ENCODE assay signal across 2 cellular contexts in the genomic region with DNA sequence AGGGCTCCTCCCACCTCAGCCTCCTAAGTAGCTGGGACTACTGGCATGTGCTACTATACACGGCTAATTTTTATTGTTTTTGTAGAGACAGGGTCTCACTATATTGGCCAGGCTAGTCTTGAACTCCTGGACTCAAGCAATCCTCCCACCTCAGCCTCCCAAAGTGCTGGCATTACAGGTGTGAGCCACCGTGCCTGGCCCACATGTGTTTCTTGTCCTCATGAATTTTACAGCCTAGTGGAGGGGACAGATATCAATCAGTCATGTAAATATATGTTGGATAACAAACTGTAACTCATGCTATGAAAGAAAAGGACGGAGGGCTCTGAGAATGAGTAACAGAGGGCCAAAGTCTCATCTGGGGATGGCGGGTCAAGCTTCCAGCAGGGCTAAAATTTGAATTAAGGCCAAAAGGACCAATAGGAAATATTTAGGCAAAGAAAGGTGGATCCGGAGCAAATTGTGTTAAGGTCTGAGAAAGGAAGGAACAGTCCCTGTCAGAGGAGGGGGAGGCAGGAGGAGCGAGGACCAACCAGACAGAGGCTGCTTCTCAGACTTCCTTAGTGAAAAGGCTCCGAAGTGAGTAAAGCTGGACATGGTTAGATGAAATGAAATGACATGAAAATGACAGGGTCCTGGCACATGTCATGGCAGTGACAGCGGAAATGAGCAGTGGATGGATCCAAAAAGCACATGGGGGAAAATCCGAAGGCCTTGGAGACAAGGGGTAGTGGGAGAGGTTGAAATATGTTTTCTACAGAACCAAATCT.
TF ChIP-seq lines count a peak whose summit lies in the region.

No MANE protein-coding gene starts in this region.

TF ChIP-seq in WTC11, 78 proteins besides CTCF, POLR2A, EP300 and RAD21:
- TF ChIP-seq, protein P1, sequence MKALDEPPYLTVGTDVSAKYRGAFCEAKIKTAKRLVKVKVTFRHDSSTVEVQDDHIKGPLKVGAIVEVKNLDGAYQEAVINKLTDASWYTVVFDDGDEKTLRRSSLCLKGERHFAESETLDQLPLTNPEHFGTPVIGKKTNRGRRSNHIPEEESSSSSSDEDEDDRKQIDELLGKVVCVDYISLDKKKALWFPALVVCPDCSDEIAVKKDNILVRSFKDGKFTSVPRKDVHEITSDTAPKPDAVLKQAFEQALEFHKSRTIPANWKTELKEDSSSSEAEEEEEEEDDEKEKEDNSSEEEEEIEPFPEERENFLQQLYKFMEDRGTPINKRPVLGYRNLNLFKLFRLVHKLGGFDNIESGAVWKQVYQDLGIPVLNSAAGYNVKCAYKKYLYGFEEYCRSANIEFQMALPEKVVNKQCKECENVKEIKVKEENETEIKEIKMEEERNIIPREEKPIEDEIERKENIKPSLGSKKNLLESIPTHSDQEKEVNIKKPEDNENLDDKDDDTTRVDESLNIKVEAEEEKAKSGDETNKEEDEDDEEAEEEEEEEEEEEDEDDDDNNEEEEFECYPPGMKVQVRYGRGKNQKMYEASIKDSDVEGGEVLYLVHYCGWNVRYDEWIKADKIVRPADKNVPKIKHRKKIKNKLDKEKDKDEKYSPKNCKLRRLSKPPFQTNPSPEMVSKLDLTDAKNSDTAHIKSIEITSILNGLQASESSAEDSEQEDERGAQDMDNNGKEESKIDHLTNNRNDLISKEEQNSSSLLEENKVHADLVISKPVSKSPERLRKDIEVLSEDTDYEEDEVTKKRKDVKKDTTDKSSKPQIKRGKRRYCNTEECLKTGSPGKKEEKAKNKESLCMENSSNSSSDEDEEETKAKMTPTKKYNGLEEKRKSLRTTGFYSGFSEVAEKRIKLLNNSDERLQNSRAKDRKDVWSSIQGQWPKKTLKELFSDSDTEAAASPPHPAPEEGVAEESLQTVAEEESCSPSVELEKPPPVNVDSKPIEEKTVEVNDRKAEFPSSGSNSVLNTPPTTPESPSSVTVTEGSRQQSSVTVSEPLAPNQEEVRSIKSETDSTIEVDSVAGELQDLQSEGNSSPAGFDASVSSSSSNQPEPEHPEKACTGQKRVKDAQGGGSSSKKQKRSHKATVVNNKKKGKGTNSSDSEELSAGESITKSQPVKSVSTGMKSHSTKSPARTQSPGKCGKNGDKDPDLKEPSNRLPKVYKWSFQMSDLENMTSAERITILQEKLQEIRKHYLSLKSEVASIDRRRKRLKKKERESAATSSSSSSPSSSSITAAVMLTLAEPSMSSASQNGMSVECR (CRISPR knock-in tag; IDR thresholded peaks at IDR 0.05; ENCODE audit: borderline replicate concordance): no peak
- TF ChIP-seq, protein P2, sequence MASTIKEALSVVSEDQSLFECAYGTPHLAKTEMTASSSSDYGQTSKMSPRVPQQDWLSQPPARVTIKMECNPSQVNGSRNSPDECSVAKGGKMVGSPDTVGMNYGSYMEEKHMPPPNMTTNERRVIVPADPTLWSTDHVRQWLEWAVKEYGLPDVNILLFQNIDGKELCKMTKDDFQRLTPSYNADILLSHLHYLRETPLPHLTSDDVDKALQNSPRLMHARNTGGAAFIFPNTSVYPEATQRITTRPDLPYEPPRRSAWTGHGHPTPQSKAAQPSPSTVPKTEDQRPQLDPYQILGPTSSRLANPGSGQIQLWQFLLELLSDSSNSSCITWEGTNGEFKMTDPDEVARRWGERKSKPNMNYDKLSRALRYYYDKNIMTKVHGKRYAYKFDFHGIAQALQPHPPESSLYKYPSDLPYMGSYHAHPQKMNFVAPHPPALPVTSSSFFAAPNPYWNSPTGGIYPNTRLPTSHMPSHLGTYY (CRISPR knock-in tag; IDR thresholded peaks at IDR 0.05): no peak
- TF ChIP-seq NR3C1 (CRISPR knock-in tag; conservative IDR thresholded peaks at IDR 0.05; ENCODE audit: low read depth) (no peak), ZNF416 (CRISPR knock-in tag; IDR thresholded peaks at IDR 0.05) (no peak)
- TF ChIP-seq, protein P3, sequence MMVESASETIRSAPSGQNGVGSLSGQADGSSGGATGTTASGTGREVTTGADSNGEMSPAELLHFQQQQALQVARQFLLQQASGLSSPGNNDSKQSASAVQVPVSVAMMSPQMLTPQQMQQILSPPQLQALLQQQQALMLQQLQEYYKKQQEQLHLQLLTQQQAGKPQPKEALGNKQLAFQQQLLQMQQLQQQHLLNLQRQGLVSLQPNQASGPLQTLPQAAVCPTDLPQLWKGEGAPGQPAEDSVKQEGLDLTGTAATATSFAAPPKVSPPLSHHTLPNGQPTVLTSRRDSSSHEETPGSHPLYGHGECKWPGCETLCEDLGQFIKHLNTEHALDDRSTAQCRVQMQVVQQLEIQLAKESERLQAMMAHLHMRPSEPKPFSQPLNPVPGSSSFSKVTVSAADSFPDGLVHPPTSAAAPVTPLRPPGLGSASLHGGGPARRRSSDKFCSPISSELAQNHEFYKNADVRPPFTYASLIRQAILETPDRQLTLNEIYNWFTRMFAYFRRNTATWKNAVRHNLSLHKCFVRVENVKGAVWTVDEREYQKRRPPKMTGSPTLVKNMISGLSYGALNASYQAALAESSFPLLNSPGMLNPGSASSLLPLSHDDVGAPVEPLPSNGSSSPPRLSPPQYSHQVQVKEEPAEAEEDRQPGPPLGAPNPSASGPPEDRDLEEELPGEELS (CRISPR knock-in tag; IDR thresholded peaks at IDR 0.05): no peak

TF ChIP-seq in HepG2, 621 proteins besides CTCF, POLR2A, EP300 and RAD21 (continues in another document):
- TF ChIP-seq, protein P4, sequence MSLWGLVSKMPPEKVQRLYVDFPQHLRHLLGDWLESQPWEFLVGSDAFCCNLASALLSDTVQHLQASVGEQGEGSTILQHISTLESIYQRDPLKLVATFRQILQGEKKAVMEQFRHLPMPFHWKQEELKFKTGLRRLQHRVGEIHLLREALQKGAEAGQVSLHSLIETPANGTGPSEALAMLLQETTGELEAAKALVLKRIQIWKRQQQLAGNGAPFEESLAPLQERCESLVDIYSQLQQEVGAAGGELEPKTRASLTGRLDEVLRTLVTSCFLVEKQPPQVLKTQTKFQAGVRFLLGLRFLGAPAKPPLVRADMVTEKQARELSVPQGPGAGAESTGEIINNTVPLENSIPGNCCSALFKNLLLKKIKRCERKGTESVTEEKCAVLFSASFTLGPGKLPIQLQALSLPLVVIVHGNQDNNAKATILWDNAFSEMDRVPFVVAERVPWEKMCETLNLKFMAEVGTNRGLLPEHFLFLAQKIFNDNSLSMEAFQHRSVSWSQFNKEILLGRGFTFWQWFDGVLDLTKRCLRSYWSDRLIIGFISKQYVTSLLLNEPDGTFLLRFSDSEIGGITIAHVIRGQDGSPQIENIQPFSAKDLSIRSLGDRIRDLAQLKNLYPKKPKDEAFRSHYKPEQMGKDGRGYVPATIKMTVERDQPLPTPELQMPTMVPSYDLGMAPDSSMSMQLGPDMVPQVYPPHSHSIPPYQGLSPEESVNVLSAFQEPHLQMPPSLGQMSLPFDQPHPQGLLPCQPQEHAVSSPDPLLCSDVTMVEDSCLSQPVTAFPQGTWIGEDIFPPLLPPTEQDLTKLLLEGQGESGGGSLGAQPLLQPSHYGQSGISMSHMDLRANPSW (CRISPR knock-in tag; IDR thresholded peaks at IDR 0.05; ENCODE audit: borderline replicate concordance): no peak
- TF ChIP-seq, protein P5, sequence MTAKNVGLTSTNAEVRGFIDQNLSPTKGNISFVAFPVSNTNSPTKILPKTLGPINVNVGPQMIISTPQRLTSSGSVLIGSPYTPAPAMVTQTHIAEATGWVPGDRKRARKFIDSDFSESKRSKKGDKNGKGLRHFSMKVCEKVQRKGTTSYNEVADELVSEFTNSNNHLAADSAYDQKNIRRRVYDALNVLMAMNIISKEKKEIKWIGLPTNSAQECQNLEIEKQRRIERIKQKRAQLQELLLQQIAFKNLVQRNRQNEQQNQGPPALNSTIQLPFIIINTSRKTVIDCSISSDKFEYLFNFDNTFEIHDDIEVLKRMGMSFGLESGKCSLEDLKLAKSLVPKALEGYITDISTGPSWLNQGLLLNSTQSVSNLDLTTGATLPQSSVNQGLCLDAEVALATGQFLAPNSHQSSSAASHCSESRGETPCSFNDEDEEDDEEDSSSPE (CRISPR knock-in tag; IDR thresholded peaks at IDR 0.05): 0 out of 2 replicates have a peak, but pooled peaks have one; percentile 39
- TF ChIP-seq, protein P6, sequence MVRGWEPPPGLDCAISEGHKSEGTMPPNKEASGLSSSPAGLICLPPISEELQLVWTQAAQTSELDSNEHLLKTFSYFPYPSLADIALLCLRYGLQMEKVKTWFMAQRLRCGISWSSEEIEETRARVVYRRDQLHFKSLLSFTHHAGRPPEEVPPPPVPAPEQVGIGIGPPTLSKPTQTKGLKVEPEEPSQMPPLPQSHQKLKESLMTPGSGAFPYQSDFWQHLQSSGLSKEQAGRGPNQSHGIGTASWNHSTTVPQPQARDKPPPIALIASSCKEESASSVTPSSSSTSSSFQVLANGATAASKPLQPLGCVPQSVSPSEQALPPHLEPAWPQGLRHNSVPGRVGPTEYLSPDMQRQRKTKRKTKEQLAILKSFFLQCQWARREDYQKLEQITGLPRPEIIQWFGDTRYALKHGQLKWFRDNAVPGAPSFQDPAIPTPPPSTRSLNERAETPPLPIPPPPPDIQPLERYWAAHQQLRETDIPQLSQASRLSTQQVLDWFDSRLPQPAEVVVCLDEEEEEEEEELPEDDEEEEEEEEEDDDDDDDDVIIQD (CRISPR knock-in tag; IDR thresholded peaks at IDR 0.05; ENCODE audit: low read depth): 0 out of 2 replicates have a peak, but pooled peaks have one; percentile 13
- TF ChIP-seq MYC (CRISPR knock-in tag; IDR thresholded peaks at IDR 0.05; ENCODE audit: borderline replicate concordance) (peak; percentile 10; the same call in 1 of the 2 replicates), FOXK1 (CRISPR knock-in tag; IDR thresholded peaks at IDR 0.05; ENCODE audit: borderline replicate concordance, low read depth) (no peak), ZNF501 (CRISPR knock-in tag; IDR thresholded peaks at IDR 0.05) (no peak), SRSF9 (IDR thresholded peaks at IDR 0.05; ENCODE audit: borderline replicate concordance, insufficient read depth, low read depth, low read length, poor library complexity, severe bottlenecking) (no peak), ZNF468 (CRISPR knock-in tag; IDR thresholded peaks at IDR 0.05) (no peak), RXRB (CRISPR knock-in tag; IDR thresholded peaks at IDR 0.05; ENCODE audit: borderline replicate concordance) (peak; percentile 30; the same call in 1 of the 2 replicates), ZNF737 (CRISPR knock-in tag; IDR thresholded peaks at IDR 0.05; ENCODE audit: borderline replicate concordance) (no peak), SIN3A (IDR thresholded peaks at IDR 0.05; ENCODE audit: borderline replicate concordance, low read depth, low read length) (0 out of 2 replicates have a peak, but pooled peaks have one; percentile 12), TEAD3 (CRISPR knock-in tag; optimal IDR thresholded peaks at IDR 0.05; ENCODE audit: borderline replicate concordance) (peak; percentile 59), BCL6 (CRISPR knock-in tag; IDR thresholded peaks at IDR 0.05) (no peak)
- TF ChIP-seq, protein P7, sequence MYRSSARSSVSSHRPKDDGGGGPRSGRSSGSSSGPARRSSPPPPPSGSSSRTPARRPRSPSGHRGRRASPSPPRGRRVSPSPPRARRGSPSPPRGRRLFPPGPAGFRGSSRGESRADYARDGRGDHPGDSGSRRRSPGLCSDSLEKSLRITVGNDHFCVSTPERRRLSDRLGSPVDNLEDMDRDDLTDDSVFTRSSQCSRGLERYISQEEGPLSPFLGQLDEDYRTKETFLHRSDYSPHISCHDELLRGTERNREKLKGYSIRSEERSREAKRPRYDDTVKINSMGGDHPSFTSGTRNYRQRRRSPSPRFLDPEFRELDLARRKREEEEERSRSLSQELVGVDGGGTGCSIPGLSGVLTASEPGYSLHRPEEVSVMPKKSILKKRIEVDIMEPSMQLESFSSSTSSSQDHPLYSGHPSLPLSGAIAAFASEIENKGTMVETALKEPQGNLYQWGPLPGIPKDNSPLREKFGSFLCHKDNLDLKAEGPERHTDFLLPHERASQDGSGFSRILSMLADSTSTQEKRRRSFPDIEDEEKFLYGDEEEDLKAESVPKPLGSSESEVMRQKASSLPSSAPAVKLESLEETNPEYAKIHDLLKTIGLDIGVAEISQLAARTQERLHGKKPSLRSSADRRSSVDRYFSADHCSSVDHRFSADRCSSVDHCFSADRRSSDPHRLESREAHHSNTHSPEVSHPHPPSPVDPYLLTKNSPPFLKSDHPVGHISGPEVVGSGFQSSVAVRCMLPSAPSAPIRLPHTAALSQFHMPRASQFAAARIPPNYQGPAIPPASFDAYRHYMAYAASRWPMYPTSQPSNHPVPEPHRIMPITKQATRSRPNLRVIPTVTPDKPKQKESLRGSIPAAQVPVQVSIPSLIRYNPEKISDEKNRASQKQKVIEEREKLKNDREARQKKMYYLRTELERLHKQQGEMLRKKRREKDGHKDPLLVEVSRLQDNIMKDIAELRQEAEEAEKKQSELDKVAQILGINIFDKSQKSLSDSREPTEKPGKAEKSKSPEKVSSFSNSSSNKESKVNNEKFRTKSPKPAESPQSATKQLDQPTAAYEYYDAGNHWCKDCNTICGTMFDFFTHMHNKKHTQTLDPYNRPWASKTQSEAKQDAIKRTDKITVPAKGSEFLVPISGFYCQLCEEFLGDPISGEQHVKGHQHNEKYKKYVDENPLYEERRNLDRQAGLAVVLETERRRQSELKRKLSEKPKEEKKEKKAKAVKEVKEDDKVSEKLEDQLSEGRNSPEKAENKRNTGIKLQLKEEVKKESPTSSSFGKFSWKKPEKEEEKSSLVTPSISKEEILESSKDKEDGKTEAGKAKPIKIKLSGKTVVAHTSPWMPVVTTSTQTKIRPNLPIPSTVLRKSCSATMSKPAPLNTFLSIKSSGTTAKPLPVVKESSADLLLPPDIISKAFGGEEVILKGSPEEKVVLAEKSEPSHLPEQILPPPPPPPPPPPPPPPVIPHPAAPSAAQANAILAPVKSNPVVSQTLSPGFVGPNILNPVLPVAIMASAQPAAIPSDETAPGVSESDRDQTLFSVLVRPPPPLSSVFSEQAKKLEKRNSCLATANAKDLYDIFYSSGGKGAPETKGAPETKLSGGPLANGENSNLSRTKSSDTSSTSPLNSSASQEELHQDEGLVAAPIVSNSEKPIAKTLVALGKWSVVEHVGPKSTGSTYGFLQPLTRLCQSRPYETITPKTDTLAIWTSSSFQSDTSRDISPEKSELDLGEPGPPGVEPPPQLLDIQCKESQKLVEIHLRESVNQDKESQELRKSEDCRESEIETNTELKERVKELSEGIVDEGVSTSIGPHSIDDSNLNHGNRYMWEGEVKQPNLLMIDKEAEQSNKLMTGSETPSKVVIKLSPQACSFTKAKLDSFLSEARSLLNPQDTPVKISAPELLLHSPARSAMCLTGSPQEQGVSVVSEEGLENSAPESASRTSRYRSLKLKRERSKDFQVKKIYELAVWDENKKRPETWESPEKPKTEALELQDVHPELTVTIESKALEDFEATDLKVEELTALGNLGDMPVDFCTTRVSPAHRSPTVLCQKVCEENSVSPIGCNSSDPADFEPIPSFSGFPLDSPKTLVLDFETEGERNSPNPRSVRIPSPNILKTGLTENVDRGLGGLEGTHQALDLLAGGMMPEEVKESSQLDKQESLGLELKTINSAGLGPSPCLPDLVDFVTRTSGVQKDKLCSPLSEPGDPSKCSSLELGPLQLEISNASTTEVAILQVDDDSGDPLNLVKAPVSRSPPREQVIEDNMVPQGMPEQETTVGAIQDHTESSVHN (CRISPR knock-in tag; IDR thresholded peaks at IDR 0.05): 0 out of 2 replicates have a peak, but pooled peaks have one; percentile 30
- TF ChIP-seq, protein P8, sequence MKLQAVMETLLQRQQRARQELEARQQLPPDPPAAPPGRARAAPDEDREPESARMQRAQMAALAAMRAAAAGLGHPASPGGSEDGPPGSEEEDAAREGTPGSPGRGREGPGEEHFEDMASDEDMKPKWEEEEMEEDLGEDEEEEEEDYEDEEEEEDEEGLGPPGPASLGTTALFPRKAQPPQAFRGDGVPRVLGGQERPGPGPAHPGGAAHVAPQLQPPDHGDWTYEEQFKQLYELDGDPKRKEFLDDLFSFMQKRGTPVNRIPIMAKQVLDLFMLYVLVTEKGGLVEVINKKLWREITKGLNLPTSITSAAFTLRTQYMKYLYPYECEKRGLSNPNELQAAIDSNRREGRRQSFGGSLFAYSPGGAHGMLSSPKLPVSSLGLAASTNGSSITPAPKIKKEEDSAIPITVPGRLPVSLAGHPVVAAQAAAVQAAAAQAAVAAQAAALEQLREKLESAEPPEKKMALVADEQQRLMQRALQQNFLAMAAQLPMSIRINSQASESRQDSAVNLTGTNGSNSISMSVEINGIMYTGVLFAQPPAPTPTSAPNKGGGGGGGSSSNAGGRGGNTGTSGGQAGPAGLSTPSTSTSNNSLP (IDR thresholded peaks at IDR 0.05; ENCODE audit: low read depth, low read length): peak; percentile 75; the same call in 1 of the 2 replicates
